ENCODE assay signal across 8 cellular contexts in the genomic region with DNA sequence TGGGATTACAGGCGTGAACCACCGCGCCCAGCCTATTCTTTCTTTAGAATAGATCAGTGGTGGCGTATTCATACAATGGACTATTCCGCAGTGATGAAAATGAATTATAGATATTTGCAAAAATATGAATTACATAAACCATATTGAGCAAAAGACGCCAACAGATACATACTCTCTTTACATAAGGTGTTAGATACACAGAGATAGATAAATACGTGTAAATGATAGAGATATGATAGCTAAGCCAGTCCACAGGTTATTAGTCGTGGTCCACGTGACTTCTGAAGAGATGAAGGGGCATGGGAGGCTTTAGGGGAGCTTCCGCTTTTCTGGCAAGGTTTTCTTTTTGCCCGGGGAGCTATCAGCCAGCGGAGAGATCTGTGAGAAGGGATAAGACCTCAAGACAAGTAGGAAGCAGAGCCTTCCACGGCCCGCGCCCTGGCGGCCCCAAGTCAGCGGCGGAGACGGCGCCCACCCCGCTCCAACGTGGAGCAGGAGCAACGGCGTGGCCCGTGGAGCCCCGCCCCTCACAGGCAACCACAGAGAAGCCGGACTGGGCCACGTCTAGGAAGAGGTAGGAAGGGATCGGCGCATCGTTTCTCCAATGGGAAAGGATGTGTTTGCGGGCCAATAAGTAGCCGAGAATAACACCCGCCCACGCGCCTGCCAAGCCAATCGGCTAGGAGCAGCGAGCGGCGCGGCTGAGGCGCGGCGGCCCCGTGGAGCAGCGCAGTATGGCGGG. TPM values are rescaled to one million over a fixed set of nuclear protein-coding genes. Genes with fewer than 3 reads are reported as not detected.
A peak's percentile ranks its signal among the peaks of the same experiment; 100 is the strongest.
DNase-seq lines count a peak whose midpoint lies in the region; ATAC-seq and TF ChIP-seq lines count a peak whose summit lies in the region.

MSTO1 (plus strand) TSS at position 704 of the 742 bp plus-strand sequence; CDS start at position 735, 31 bp downstream.

- H3K4me3 Mint-ChIP-seq in activated T-helper 17 cell treated with anti-CD3 and anti-CD28 coated beads, Interleukin-2, amount 50 U/mL, for 72 hours = peak within 1 kb of the TSS; percentile 98
- H3K4me3 Mint-ChIP-seq in naive thymus-derived CD8-positive, alpha-beta T cell = peak within 1 kb of the TSS; percentile 92 to 100 (median 96)

- H3K36me3 ChIP-seq in fibroblast of lung (ENCODE audit: control insufficient read depth, insufficient read depth, low read length) = peaks cover 4% of the 10 kb centered on the region

- H4K20me1 ChIP-seq in fibroblast of lung (ENCODE audit: control insufficient read depth, extremely low read depth, insufficient read depth, low read length) = no peaks in the 10 kb centered on the region

- POLR2A ChIA-PET in RWPE1 (lab: Yijun Ruan, JAX; ENCODE audit: low non-redundant PET) = interaction anchor here (0.6 kb wide), 1 partner anchor 1720 kb away, joined by 3 read pairs; no protein-coding TSS in a partner anchor
- POLR2A ChIA-PET in naive thymus-derived CD8-positive, alpha-beta T cell (lab: Charles Lee) = interaction anchor here (0.6 to 1.4 kb wide), 6 partner anchors 9 to 1394 kb away, joined by 3 to 6 read pairs (median 3); partner anchors contain the start of genes ASH1L and CLK2

- no peak for TF ChIP-seq CTCF in LNCaP clone FGC (IDR thresholded peaks at IDR 0.05; ENCODE audit: control insufficient read depth, extremely low read depth, insufficient read depth)
- no peak for TF ChIP-seq CTCF in RWPE1 (conservative IDR thresholded peaks at IDR 0.05; ENCODE audit: low read depth)
- no peak for TF ChIP-seq CTCF in fibroblast of lung (conservative IDR thresholded peaks at IDR 0.05 in 1 of 2, IDR thresholded peaks at IDR 0.05 in 1 of 2; ENCODE audit: low read depth in 1 of 2, low read length in 2 of 2)

- no peaks in the 10 kb centered on the region for H3K27me3 Mint-ChIP-seq in activated T-helper 17 cell treated with anti-CD3 and anti-CD28 coated beads, Interleukin-2, amount 50 U/mL, for 72 hours
- no peaks in the 10 kb centered on the region for H3K27me3 Mint-ChIP-seq in naive thymus-derived CD8-positive, alpha-beta T cell

- no peaks in the 10 kb centered on the region for H3K4me1 ChIP-seq in fibroblast of lung (ENCODE audit: control insufficient read depth, extremely low read depth, insufficient read depth, low read length)

- H3K9me3 ChIP-seq in fibroblast of lung (ENCODE audit: control insufficient read depth, insufficient read depth, low read depth, low read length) = no peaks in the 10 kb centered on the region

- H3K27ac ChIP-seq in RWPE1 (peak within 1 kb of the TSS; percentile 64), fibroblast of lung (ENCODE audit: insufficient read depth, low read length) (peak within 1 kb of the TSS; percentile 30)

- no peaks in the 10 kb centered on the region for H3K4me1 Mint-ChIP-seq in activated T-helper 17 cell treated with anti-CD3 and anti-CD28 coated beads, Interleukin-2, amount 50 U/mL, for 72 hours
- H3K4me1 Mint-ChIP-seq in naive thymus-derived CD8-positive, alpha-beta T cell = peaks cover 0 to 8% (median 5%) of the 10 kb centered on the region in 4 donors

- peak within 1 kb of the TSS; percentile 28 for H3K9ac ChIP-seq in fibroblast of lung (ENCODE audit: insufficient read depth, low read length)

- DNase-seq in Daoy (ENCODE audit: low read depth) (peak; percentile 99), GOT3 (lab: John Stamatoyannopoulos, UW) (peak; percentile 91), LNCaP clone FGC (ENCODE audit: low read depth) (peak; percentile 97), RWPE1 (ENCODE audit: low spot score) (peak; percentile 95), fibroblast of lung (ENCODE audit: low read depth in 2 of 2) (peak; percentile 96 to 99)
- peak; percentile 81 to 96 (median 90) for DNase-seq in naive thymus-derived CD8-positive, alpha-beta T cell
- peak; percentile 85 to 94 (median 86) for DNase-seq in stimulated activated naive CD4-positive, alpha-beta T cell (lab: John Stamatoyannopoulos, UW)

- CTCF ChIA-PET in RWPE1 (lab: Yijun Ruan, JAX) = no interaction called here

- peak within 1 kb of the TSS; percentile 93 for H3K27ac Mint-ChIP-seq in activated T-helper 17 cell treated with anti-CD3 and anti-CD28 coated beads, Interleukin-2, amount 50 U/mL, for 72 hours
- peak within 1 kb of the TSS; percentile 74 to 98 (median 93) for H3K27ac Mint-ChIP-seq in naive thymus-derived CD8-positive, alpha-beta T cell

- no peaks in the 10 kb centered on the region for H3K27me3 ChIP-seq in fibroblast of lung (ENCODE audit: control insufficient read depth, insufficient read depth, low read length)

- H3K36me3 Mint-ChIP-seq in activated T-helper 17 cell treated with anti-CD3 and anti-CD28 coated beads, Interleukin-2, amount 50 U/mL, for 72 hours (ENCODE audit: low read depth) = peaks cover 18% of the 10 kb centered on the region
- H3K36me3 Mint-ChIP-seq in naive thymus-derived CD8-positive, alpha-beta T cell = peaks cover 0 to 17% (median 0%) of the 10 kb centered on the region in 3 donors

- no peaks in the 10 kb centered on the region for H3K9me3 Mint-ChIP-seq in activated T-helper 17 cell treated with anti-CD3 and anti-CD28 coated beads, Interleukin-2, amount 50 U/mL, for 72 hours
- H3K9me3 Mint-ChIP-seq in naive thymus-derived CD8-positive, alpha-beta T cell = no peaks in the 10 kb centered on the region

- peak; percentile 97 for ATAC-seq in activated T-helper 17 cell treated with anti-CD3 and anti-CD28 coated beads, Interleukin-2, amount 50 U/mL, for 72 hours (replicated peaks)
- ATAC-seq in naive thymus-derived CD8-positive, alpha-beta T cell = peak; percentile 94 to 97

- H3K4me2 ChIP-seq in fibroblast of lung (ENCODE audit: extremely low read depth, insufficient read depth, low read length) = peak within 1 kb of the TSS; percentile 84

- peak within 1 kb of the TSS; percentile 18 for H2AFZ ChIP-seq in fibroblast of lung (ENCODE audit: low read length)

- peak within 1 kb of the TSS; percentile 67 for H3K4me3 ChIP-seq in LNCaP clone FGC (ENCODE audit: low read depth, low read length)
- H3K4me3 ChIP-seq in fibroblast of lung (replicated peaks in 1 of 4; ENCODE audit: control extremely low read depth in 1 of 4, insufficient read depth in 1 of 4, low read depth in 3 of 4, low read length in 4 of 4) = peak within 1 kb of the TSS; percentile 40 to 94 (median 54)

- H3K79me2 ChIP-seq in fibroblast of lung (ENCODE audit: control insufficient read depth, insufficient read depth, low read length) = no peaks in the 10 kb centered on the region

RNA-seq across cellular contexts. Expression of gene MSTO1, which starts in this region (rescaled TPM):
- total RNA-seq in Daoy (2014; rRNA removed; shearing (Covaris generic)) = 26.5 and 47.1 TPM in 2 replicates
- 10 to 100 TPM; 35.3 to 58.8 TPM for total RNA-seq in activated T-helper 17 cell treated with anti-CD3 and anti-CD28 coated beads, Interleukin-2, amount 50 U/mL, for 72 hours
- total RNA-seq in fibroblast of lung = 19.5 and 21.3 TPM in 2 replicates
- polyA plus RNA-seq in fibroblast of lung = 14.9 and 22.1 TPM in 2 replicates
- 24.1 and 33.9 TPM in 2 replicates for polyA plus RNA-seq in fibroblast of lung (2012)
- polyA minus RNA-seq in fibroblast of lung (ENCODE audit: low replicate concordance) = 44.8 and 53.6 TPM in 2 replicates
- total RNA-seq in naive thymus-derived CD8-positive, alpha-beta T cell = 100 to 1,000 TPM; 101 to 108 TPM
- polyA plus RNA-seq in naive thymus-derived CD8-positive, alpha-beta T cell = 10 to 100 TPM; 10.4 to 22.4 (median 13.7) TPM

Comparison
In these comparisons a context has a peak if more than half of its experiments do, and no peak if none do; other contexts are left out.
1. Peak in every context shown above with its lines: DNase-seq, ATAC-seq, H3K4me3 ChIP-seq and H3K27ac ChIP-seq.